In genomic region chr16:22206013-22206846, GRCh38 we compare ENCODE assay signal across 8 cellular contexts. TPM values are rescaled to one million over a fixed set of nuclear protein-coding genes. Genes with fewer than 3 reads are reported as not detected.
DNase-seq lines count a peak whose midpoint lies in the region; TF ChIP-seq lines count a peak whose summit lies in the region.

TSS of gene EEF2K (plus strand) at chr16:22206278. CDS start at chr16:22225730, 19,452 bp downstream.

- H2AFZ ChIP-seq in neural progenitor cell (replicated peaks) = peak within 1 kb of the TSS; percentile 91

- H3K27me3 Mint-ChIP-seq in neural progenitor cell (ENCODE audit: insufficient read depth, low read depth) = peaks cover 4% of the 10 kb centered on the region

- H3K4me1 Mint-ChIP-seq in neural progenitor cell = peaks cover 11% of the 10 kb centered on the region

- peak; percentile 84 for TF ChIP-seq POLR2A in Raji (IDR thresholded peaks at IDR 0.05; ENCODE audit: insufficient read depth, low read depth, low read length)

- no peak within 1 kb of the TSS for H3K27ac ChIP-seq in neural progenitor cell
- H3K27ac ChIP-seq in subcutaneous abdominal adipose tissue (ENCODE audit: low read depth, low read length) = peak within 1 kb of the TSS; percentile 92

- H3K36me3 Mint-ChIP-seq in neural progenitor cell = no peaks in the 10 kb centered on the region

- DNase-seq in ELR (ENCODE audit: low read depth) = peak; percentile 96
- DNase-seq in GOT3 (lab: John Stamatoyannopoulos, UW) = peak; percentile 79
- DNase-seq in activated gamma-delta T cell (lab: John Stamatoyannopoulos, UW) = peak; percentile 67
- DNase-seq in fibroblast of villous mesenchyme (ENCODE audit: low read depth) = peak; percentile 97
- peak; percentile 97 for DNase-seq in neural progenitor cell (ENCODE audit: low spot score)

- H3K27me3 ChIP-seq in neural progenitor cell (peaks cover 10% of the 10 kb centered on the region), subcutaneous abdominal adipose tissue (ENCODE audit: control insufficient read depth in 5 of 5, insufficient read depth in 4 of 5, low read length in 5 of 5) (no peaks in the 10 kb centered on the region)

- peaks cover 12% of the 10 kb centered on the region for H4K20me1 ChIP-seq in neural progenitor cell (ENCODE audit: low read depth)

- H3K4me3 Mint-ChIP-seq in neural progenitor cell = peak within 1 kb of the TSS; percentile 94

- peaks cover 18% of the 10 kb centered on the region for H3F3A ChIP-seq in neural progenitor cell (ENCODE audit: low read depth)

- H3K4me1 ChIP-seq in neural progenitor cell (no peaks in the 10 kb centered on the region), subcutaneous abdominal adipose tissue (ENCODE audit: control insufficient read depth in 5 of 5, insufficient read depth in 5 of 5, low read length in 5 of 5) (peaks cover 5 to 57% (median 51%) of the 10 kb centered on the region in 5 donors)

- TF ChIP-seq CTCF in LNCAP (IDR thresholded peaks at IDR 0.05) (peak; percentile 75), fibroblast of villous mesenchyme (IDR thresholded peaks at IDR 0.05; ENCODE audit: insufficient read depth, low read depth, low read length) (peak; percentile 61), neural progenitor cell (IDR thresholded peaks at IDR 0.05) (peak; percentile 63)

- H3K4me2 ChIP-seq in neural progenitor cell = peak within 1 kb of the TSS; percentile 93

- H3K4me3 ChIP-seq in fibroblast of villous mesenchyme (ENCODE audit: low read depth, low read length) = peak within 1 kb of the TSS; percentile 83
- H3K4me3 ChIP-seq in neural progenitor cell = peak within 1 kb of the TSS; percentile 92
- peak within 1 kb of the TSS; percentile 81 to 93 (median 89) for H3K4me3 ChIP-seq in subcutaneous abdominal adipose tissue (ENCODE audit: low read depth in 1 of 5, low read length in 5 of 5)

- H3K79me2 ChIP-seq in neural progenitor cell (ENCODE audit: low read depth) = peaks cover 16% of the 10 kb centered on the region

- H3K36me3 ChIP-seq in neural progenitor cell (no peaks in the 10 kb centered on the region), subcutaneous abdominal adipose tissue (ENCODE audit: control insufficient read depth in 5 of 5, insufficient read depth in 5 of 5, low read length in 5 of 5) (no peaks in the 10 kb centered on the region)

- no peak within 1 kb of the TSS for H3K27ac Mint-ChIP-seq in neural progenitor cell

- H3K9me3 ChIP-seq in neural progenitor cell (ENCODE audit: low read depth) (no peaks in the 10 kb centered on the region), subcutaneous abdominal adipose tissue (ENCODE audit: control insufficient read depth in 5 of 5, low read length in 5 of 5) (peaks cover 0 to 7% (median 3%) of the 10 kb centered on the region in 5 donors)

- H3K9ac ChIP-seq in neural progenitor cell (no peak within 1 kb of the TSS), subcutaneous abdominal adipose tissue (ENCODE audit: low read length in 5 of 5) (peak within 1 kb of the TSS; percentile 71 to 91 (median 89))

- H3K9me3 Mint-ChIP-seq in neural progenitor cell = no peaks in the 10 kb centered on the region

RNA-seq across cellular contexts. Expression of gene EEF2K, which starts in this region (rescaled TPM):
- 26.3 and 30.0 TPM in 2 replicates for total RNA-seq in fibroblast of villous mesenchyme
- 9.0 and 12.3 TPM in 2 replicates for total RNA-seq in neural progenitor cell (ENCODE audit: low replicate concordance)
